ENCODE assay signal across 9 cellular contexts in genomic region chr17:72976971-72977767, GRCh38.
DNase-seq lines count a peak whose midpoint lies in the region; ATAC-seq and TF ChIP-seq lines count a peak whose summit lies in the region.
"Had no signal": no experiment of that assay in that cellular context is flagged by ENCODE, and none has a peak within 500 bp of the region (broad histone marks: within the 10 kb centered on the region; RNA-seq: fewer than 3 reads in every experiment).

No MANE protein-coding gene starts in this region.

- DNase-seq in DMS 273 (lab: John Stamatoyannopoulos, UW; ENCODE audit: unreplicated experiment) = peak; percentile 53
- DNase-seq in DMS 273 treated with DMSO at 0.1 percent for 48 hours (lab: John Stamatoyannopoulos, UW) = no peak
- no peak for DNase-seq in Right ventricle myocardium inferior (ENCODE audit: missing footprints)
- DNase-seq in NCI-H2081 treated with DMSO at 0.1 percent for 48 hours (lab: John Stamatoyannopoulos, UW) = no peak
- DNase-seq in NCI-H1436 (lab: John Stamatoyannopoulos, UW) = no peak

- ATAC-seq in SK-N-SH treated with all-trans-retinoic acid at 6 μM for 48 hours (peak; percentile 92), Right ventricle myocardium inferior (peak; percentile 85), GM18505 (IDR thresholded peaks at IDR 0.05; ENCODE audit: unreplicated experiment) (no peak)

- H3K9ac ChIP-seq in rectal smooth muscle tissue (ENCODE audit: low read length) = no peak overlapping the region

- no peak overlapping the region for H3K4me3 ChIP-seq in rectal smooth muscle tissue (ENCODE audit: low read length)

- peak overlapping the region; percentile 6 for H3K27ac ChIP-seq in rectal smooth muscle tissue (ENCODE audit: low read depth, low read length)
- H3K27ac ChIP-seq: 22Rv1 had no signal

- intact Hi-C loops in Right ventricle myocardium inferior (cut with DNase I) = no loop called here

- H3K27me3 ChIP-seq in rectal smooth muscle tissue (ENCODE audit: control insufficient read depth, insufficient read depth, low read length) = no peaks in the 10 kb centered on the region

- no peaks in the 10 kb centered on the region for H3K36me3 ChIP-seq in rectal smooth muscle tissue (ENCODE audit: control insufficient read depth, insufficient read depth, low read length)

- no peak for TF ChIP-seq POLR2A in GM18505 (IDR thresholded peaks at IDR 0.05; ENCODE audit: borderline replicate concordance, extremely low read depth, insufficient read depth, insufficient read length)

- peaks cover 7% of the 10 kb centered on the region for H3K4me1 ChIP-seq in rectal smooth muscle tissue (ENCODE audit: control insufficient read depth, insufficient read depth, low read length)

TF ChIP-seq in SK-N-SH treated with all-trans-retinoic acid at 6 μM for 48 hours, 23 proteins besides CTCF, POLR2A, EP300 and RAD21:
- 0 out of 2 replicates have a peak, but pooled peaks have one; percentile 57 for TF ChIP-seq CSDC2 (CRISPR knock-in tag; IDR thresholded peaks at IDR 0.05)
- 0 out of 2 replicates have a peak, but pooled peaks have one; percentile 65 for TF ChIP-seq ZFP3 (CRISPR knock-in tag; IDR thresholded peaks at IDR 0.05)
- TF ChIP-seq ZNF565 (CRISPR knock-in tag; conservative IDR thresholded peaks at IDR 0.05; ENCODE audit: low read depth) = no peak
TF ChIP-seq in SK-N-SH treated with all-trans-retinoic acid at 6 μM for 48 hours: peak in this region for 2.
